ENCODE assay signal across 8 cellular contexts in the genomic region with DNA sequence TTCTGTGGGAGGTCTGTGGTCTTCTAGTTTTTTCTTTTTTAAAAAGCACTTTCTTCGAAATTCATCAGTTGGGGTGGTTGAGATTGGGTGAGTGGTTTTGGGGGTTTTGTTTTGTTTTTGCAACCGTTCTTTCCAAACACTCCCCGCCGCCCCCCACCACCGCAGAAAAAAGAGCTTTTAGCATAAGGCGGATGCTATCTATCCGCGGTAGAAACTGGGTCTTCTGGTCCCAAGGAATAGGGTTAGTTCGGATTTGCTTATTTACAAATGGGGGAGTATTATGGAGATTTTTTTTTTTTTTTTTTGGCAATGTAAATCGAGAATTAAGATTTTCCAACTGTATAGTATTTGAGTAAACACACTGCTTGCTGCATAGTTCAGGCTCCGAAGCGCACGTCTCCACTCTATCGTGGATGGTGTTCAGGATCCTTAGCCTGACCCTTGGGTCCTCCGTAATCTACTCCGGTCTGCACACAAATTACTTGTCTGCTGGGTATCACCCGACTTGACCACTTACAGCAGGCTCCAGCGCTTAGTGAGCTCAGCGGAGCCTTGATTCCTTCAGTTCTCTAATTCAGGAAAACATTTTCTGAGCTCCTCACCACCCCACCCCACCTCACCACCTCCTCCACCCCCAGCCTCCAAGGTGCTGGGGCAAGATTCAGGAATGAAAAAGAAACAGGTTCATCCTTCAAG. TPM values are rescaled to one million over a fixed set of nuclear protein-coding genes. Genes with fewer than 3 reads are reported as not detected.
DNase-seq lines count a peak whose midpoint lies in the region; ATAC-seq and TF ChIP-seq lines count a peak whose summit lies in the region.

No MANE protein-coding gene starts in this region.

- TF ChIP-seq POLR2A in tibial nerve (IDR thresholded peaks at IDR 0.05): no peak

- in situ Hi-C loops in astrocyte of the cerebellum (cut with HindIII; ENCODE audit: low sequenced_read_pairs) (no loop called here), HAP-1 (cut with MboI; ENCODE audit: low sequenced_read_pairs) (loop anchor here (10.0 kb wide), 1 partner anchor 282 kb away; no protein-coding TSS in a partner anchor)

- no peaks in the 10 kb centered on the region for H3K36me3 ChIP-seq in cardiac muscle cell
- H3K36me3 ChIP-seq in right atrium auricular region: no peaks in the 10 kb centered on the region
- H3K36me3 ChIP-seq in lower lobe of right lung: no peaks in the 10 kb centered on the region
- no peaks in the 10 kb centered on the region for H3K36me3 ChIP-seq in tibial nerve
- no peaks in the 10 kb centered on the region for H3K36me3 ChIP-seq in HAP-1 (replicated peaks)

- DNase-seq in cardiac muscle cell (ENCODE audit: low read depth in 1 of 2, low spot score in 1 of 2) (no peak), right atrium auricular region (ENCODE audit: low spot score) (no peak), astrocyte of the cerebellum (ENCODE audit: low read depth) (no peak), lower lobe of right lung (no peak), tibial nerve (ENCODE audit: low spot score in 2 of 2) (no peak), GDM1 (lab: John Stamatoyannopoulos, UW) (no peak), A172 (ENCODE audit: low spot score) (no peak), HAP-1 (ENCODE audit: low spot score in 2 of 2) (no peak)

- no peak for ATAC-seq in lower lobe of right lung

- 15 to 26% methylated on average over 19 of the region's 19 CpGs for WGBS in tibial nerve, 2 donors

- H3K27me3 ChIP-seq in cardiac muscle cell (peaks cover 68% of the 10 kb centered on the region), right atrium auricular region (peaks cover 7 to 15% of the 10 kb centered on the region in 2 donors), lower lobe of right lung (ENCODE audit: low read depth) (peaks cover 45% of the 10 kb centered on the region), tibial nerve (peaks cover 0 to 49% of the 10 kb centered on the region in 2 donors), HAP-1 (ENCODE audit: low read depth) (peaks cover 63% of the 10 kb centered on the region)

- H3K27ac ChIP-seq in cardiac muscle cell (no peak overlapping the region), right atrium auricular region (no peak overlapping the region), lower lobe of right lung (no peak overlapping the region), tibial nerve (peak overlapping the region in 3 of 4 donors; percentile 27 to 84 (median 80))

- TF ChIP-seq CTCF in cardiac muscle cell (IDR thresholded peaks at IDR 0.05; ENCODE audit: low read depth, low read length) (no peak), right atrium auricular region (IDR thresholded peaks at IDR 0.05) (no peak), astrocyte of the cerebellum (IDR thresholded peaks at IDR 0.05; ENCODE audit: low read depth, low read length, missing control alignments) (no peak), lower lobe of right lung (IDR thresholded peaks at IDR 0.05) (no peak), tibial nerve (IDR thresholded peaks at IDR 0.05) (no peak)

- H3K4me3 ChIP-seq in cardiac muscle cell: peak overlapping the region; percentile 34
- peak overlapping the region in 1 of 2 donors; percentile 51 for H3K4me3 ChIP-seq in right atrium auricular region
- H3K4me3 ChIP-seq in astrocyte of the cerebellum (ENCODE audit: low read depth, low read length): peak overlapping the region; percentile 59
- peak overlapping the region; percentile 47 for H3K4me3 ChIP-seq in lower lobe of right lung
- H3K4me3 ChIP-seq in tibial nerve: peak overlapping the region; percentile 34 to 63 (median 52)
- no peak overlapping the region for H3K4me3 ChIP-seq in HAP-1

- intact Hi-C loops in lower lobe of right lung (cut with DNase I): no loop called here

- H3K9me3 ChIP-seq in cardiac muscle cell (ENCODE audit: low read depth) (no peaks in the 10 kb centered on the region), right atrium auricular region (no peaks in the 10 kb centered on the region), lower lobe of right lung (no peaks in the 10 kb centered on the region), tibial nerve (no peaks in the 10 kb centered on the region), HAP-1 (no peaks in the 10 kb centered on the region)

- H3K4me1 ChIP-seq in cardiac muscle cell (ENCODE audit: low read depth): no peaks in the 10 kb centered on the region
- H3K4me1 ChIP-seq in right atrium auricular region: peaks cover 0 to 23% of the 10 kb centered on the region in 2 donors
- peaks cover 16% of the 10 kb centered on the region for H3K4me1 ChIP-seq in lower lobe of right lung
- peaks cover 0 to 37% (median 11%) of the 10 kb centered on the region in 4 donors for H3K4me1 ChIP-seq in tibial nerve
- H3K4me1 ChIP-seq in HAP-1: no peaks in the 10 kb centered on the region

- TF ChIP-seq EP300 in tibial nerve (IDR thresholded peaks at IDR 0.05): no peak

RNA-seq across cellular contexts. Expression of a gene that starts 0.8 kb away (rescaled TPM):
- total RNA-seq in cardiac muscle cell (3.4 and 3.9 TPM in 2 replicates), right atrium auricular region (under 1 TPM; 0.63 to 0.93 TPM), lower lobe of right lung (2.6 TPM), tibial nerve (10 to 100 TPM; 16.5 to 87.4 (median 22.4) TPM)
- polyA plus RNA-seq in cardiac muscle cell: 0.76 and 1.2 TPM in 2 replicates
- total RNA-seq in A172 (2014; rRNA removed; shearing (Covaris generic)): 0.16 and 0.86 TPM in 2 replicates

Comparison
In these comparisons a context has a peak if more than half of its experiments do, and no peak if none do; other contexts are left out.
1. H3K27ac ChIP-seq: peak in tibial nerve (3 of 4); none in cardiac muscle cell (single experiment), right atrium auricular region (0 of 2) and lower lobe of right lung (single experiment).